ENCODE assay signal across 18 cellular contexts in the genomic region with DNA sequence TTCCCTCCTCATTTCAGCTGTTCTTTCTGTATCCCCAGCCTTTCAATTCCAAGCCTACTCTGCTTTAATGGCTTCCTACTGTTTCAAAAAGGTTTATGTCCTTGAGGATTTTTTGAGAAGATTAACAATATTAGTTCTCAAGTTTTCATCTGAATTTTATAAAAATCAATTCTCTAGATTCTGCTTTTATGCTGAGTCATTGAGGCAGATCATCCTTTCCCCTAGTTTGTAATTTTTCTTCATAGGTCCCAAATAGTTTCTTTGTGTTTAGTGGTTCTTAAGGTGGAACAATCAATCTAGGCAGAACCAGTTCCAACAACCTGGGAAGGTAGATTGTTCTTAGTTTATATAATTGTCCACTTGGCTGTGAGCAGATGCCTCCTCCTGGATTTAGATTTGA.
A peak's percentile ranks its signal among the peaks of the same experiment; 100 is the strongest.
DNase-seq lines count a peak whose midpoint lies in the region; ATAC-seq, FAIRE-seq and TF ChIP-seq lines count a peak whose summit lies in the region.
"Had no signal": no experiment of that assay in that cellular context is flagged by ENCODE, and none has a peak within 500 bp of the region (broad histone marks: within the 10 kb centered on the region; RNA-seq: fewer than 3 reads in every experiment).

No MANE protein-coding gene starts in this region.

- H3K9me3 Mint-ChIP-seq in Calu3 (ENCODE audit: low read depth, unreplicated experiment) (no peaks in the 10 kb centered on the region), neural progenitor cell (no peaks in the 10 kb centered on the region)
- H3K9me3 Mint-ChIP-seq: CD4-positive, alpha-beta T cell had no signal

- H3K27ac ChIP-seq in A549 (no peak overlapping the region; a peak in 1 of 6 replicates), PC-9 (peak overlapping the region; percentile 22; the same call in 1 of the 2 replicates), neural progenitor cell (no peak overlapping the region)
- H3K27ac ChIP-seq: C4-2B had no signal

- no peaks in the 10 kb centered on the region for H3K36me3 Mint-ChIP-seq in Calu3 (ENCODE audit: insufficient read depth, unreplicated experiment)
- peaks cover 10% of the 10 kb centered on the region for H3K36me3 Mint-ChIP-seq in neural progenitor cell

- no peak for TF ChIP-seq EP300 in A549 (IDR thresholded peaks at IDR 0.05)

- no peaks in the 10 kb centered on the region for H3K36me3 ChIP-seq in PC-9 (ENCODE audit: low read depth)
- H3K36me3 ChIP-seq in neural progenitor cell, result no peaks in the 10 kb centered on the region
- H3K36me3 ChIP-seq: HAP-1 had no signal

- no peak overlapping the region for H3K4me3 ChIP-seq in A549
- H3K4me3 ChIP-seq in PC-9, result no peak overlapping the region
- no peak overlapping the region for H3K4me3 ChIP-seq in neural progenitor cell
- H3K4me3 ChIP-seq: GM12878, HAP-1 had no signal

- TF ChIP-seq RAD21 in A549 (conservative IDR thresholded peaks at IDR 0.05 in 1 of 2, IDR thresholded peaks at IDR 0.05 in 1 of 2), result no peak

- H3K4me3 Mint-ChIP-seq in Calu3 (ENCODE audit: low read depth, unreplicated experiment) (no peak overlapping the region), neural progenitor cell (no peak overlapping the region)
- H3K4me3 Mint-ChIP-seq: CD4-positive, alpha-beta T cell had no signal

- POLR2A ChIA-PET in A549 (lab: Yijun Ruan, JAX), result no interaction called here
- POLR2A ChIA-PET in PC-9 (lab: Charles Lee; ENCODE audit: unreplicated experiment), result no interaction called here
- POLR2A ChIA-PET in HEK293T (lab: Yijun Ruan, JAX), result no interaction called here

- H3K4me1 Mint-ChIP-seq in Calu3 (ENCODE audit: low read depth, unreplicated experiment) (peaks cover 35% of the 10 kb centered on the region), neural progenitor cell (peaks cover 14% of the 10 kb centered on the region)

- H3K79me2 ChIP-seq in PC-9 (ENCODE audit: low read depth) (no peaks in the 10 kb centered on the region), neural progenitor cell (ENCODE audit: low read depth) (no peaks in the 10 kb centered on the region)

- H3K27ac Mint-ChIP-seq in Calu3 (ENCODE audit: unreplicated experiment) (peak overlapping the region; percentile 59), neural progenitor cell (peak overlapping the region; percentile 1)
- H3K27ac Mint-ChIP-seq: CD4-positive, alpha-beta T cell had no signal

- H3K27me3 Mint-ChIP-seq in Calu3 (ENCODE audit: unreplicated experiment) (no peaks in the 10 kb centered on the region), neural progenitor cell (ENCODE audit: insufficient read depth, low read depth) (peaks cover 2% of the 10 kb centered on the region)
- H3K27me3 Mint-ChIP-seq: CD4-positive, alpha-beta T cell had no signal

- H3K9me2 ChIP-seq in PC-9 (ENCODE audit: insufficient read depth), result no peaks in the 10 kb centered on the region

- peaks cover 5% of the 10 kb centered on the region for H3F3A ChIP-seq in PC-9 (ENCODE audit: insufficient read depth, low read depth)
- no peaks in the 10 kb centered on the region for H3F3A ChIP-seq in neural progenitor cell (ENCODE audit: low read depth)

- CTCF ChIA-PET in A549 (lab: Yijun Ruan, JAX), result interaction anchor here (0.7 kb wide), 1 partner anchor 271 kb away, joined by 3 read pairs; no protein-coding TSS in a partner anchor
- CTCF ChIA-PET in Calu3 (lab: Charles Lee), result no interaction called here
- CTCF ChIA-PET in PC-9 (lab: Charles Lee), result no interaction called here
- CTCF ChIA-PET in HEK293T (lab: Yijun Ruan, JAX), result no interaction called here

- DNase-seq in A549 (ENCODE audit: low read depth in 1 of 2, low spot score in 1 of 2) (no peak), Calu3 (no peak), PC-9 (no peak), neural progenitor cell (ENCODE audit: low spot score) (no peak), DMS 273 treated with DMSO at 0.1 percent for 48 hours (lab: John Stamatoyannopoulos, UW) (no peak), HEK293T (ENCODE audit: extremely low spot score) (no peak)
- DNase-seq: AML-193; Caco-2; CD4-positive, alpha-beta T cell; DMS53; DND-41; EL had no signal

- ATAC-seq in A549 (no peak), SK-N-SH treated with all-trans-retinoic acid at 6 μM for 48 hours (no peak), GM19463 (IDR thresholded peaks at IDR 0.05; ENCODE audit: unreplicated experiment) (no peak)
- ATAC-seq: GM12878 had no signal

- intact Hi-C loops in Calu3 (cut with micrococcal nuclease; ENCODE audit: unreplicated experiment) (no loop called here), PC-9 (cut with micrococcal nuclease; ENCODE audit: unreplicated experiment) (no loop called here)

- H3K4me2 ChIP-seq in A549 (no peak overlapping the region), PC-9 (no peak overlapping the region), neural progenitor cell (no peak overlapping the region)

- no peak for TF ChIP-seq POLR2A in A549 (IDR thresholded peaks at IDR 0.05; ENCODE audit: low read length)

- H3K4me1 ChIP-seq in A549, result peaks cover 5% of the 10 kb centered on the region
- peaks cover 20% of the 10 kb centered on the region for H3K4me1 ChIP-seq in PC-9 (replicated peaks; ENCODE audit: insufficient read depth)
- no peaks in the 10 kb centered on the region for H3K4me1 ChIP-seq in neural progenitor cell
- H3K4me1 ChIP-seq: Caco-2 had no signal

- H4K20me1 ChIP-seq in PC-9 (ENCODE audit: insufficient read depth) (no peaks in the 10 kb centered on the region), neural progenitor cell (ENCODE audit: low read depth) (no peaks in the 10 kb centered on the region)

- no peaks in the 10 kb centered on the region for H3K27me3 ChIP-seq in PC-9 (ENCODE audit: insufficient read depth, low read depth)
- H3K27me3 ChIP-seq in neural progenitor cell, result no peaks in the 10 kb centered on the region

- BruUV-seq in Calu3 (replicated peaks; lab: Mats Ljungman, UMichigan), result no TSS peak
- no TSS peak for BruUV-seq in PC-9 (replicated peaks; lab: Mats Ljungman, UMichigan)

- H3K9me3 ChIP-seq in A549, result no peaks in the 10 kb centered on the region; the same call in 2 of the 3 replicates
- H3K9me3 ChIP-seq in PC-9 (ENCODE audit: insufficient read depth, low read depth), result no peaks in the 10 kb centered on the region
- H3K9me3 ChIP-seq in neural progenitor cell (ENCODE audit: low read depth), result no peaks in the 10 kb centered on the region
- H3K9me3 ChIP-seq: Caco-2, HAP-1 had no signal

- FAIRE-seq in A549 (lab: Jason Lieb, UNC), result no peak
- FAIRE-seq: A204.1, GM12878 had no signal

- TF ChIP-seq CTCF in A549 (IDR thresholded peaks at IDR 0.05) (no peak), Calu3 (IDR thresholded peaks at IDR 0.05; ENCODE audit: unreplicated experiment) (no peak), PC-9 (conservative IDR thresholded peaks at IDR 0.05) (no peak), neural progenitor cell (IDR thresholded peaks at IDR 0.05) (no peak)

- H2AFZ ChIP-seq in PC-9 (no peak overlapping the region), neural progenitor cell (replicated peaks) (no peak overlapping the region)

- H3K9ac ChIP-seq in neural progenitor cell, result no peak overlapping the region

TF ChIP-seq in A549, 52 proteins besides CTCF, POLR2A, EP300 and RAD21:
- TF ChIP-seq ZFP36 (IDR thresholded peaks at IDR 0.05; ENCODE audit: borderline replicate concordance, partially characterized antibody) (no peak), MAFK (IDR thresholded peaks at IDR 0.05; ENCODE audit: partially characterized antibody) (peak; percentile 79), NFE2L2 (conservative IDR thresholded peaks at IDR 0.05; ENCODE audit: low read length) (peak; percentile 75), CBX2 (IDR thresholded peaks at IDR 0.05; ENCODE audit: borderline replicate concordance, low read depth) (no peak)
- TF ChIP-seq, protein P1, sequence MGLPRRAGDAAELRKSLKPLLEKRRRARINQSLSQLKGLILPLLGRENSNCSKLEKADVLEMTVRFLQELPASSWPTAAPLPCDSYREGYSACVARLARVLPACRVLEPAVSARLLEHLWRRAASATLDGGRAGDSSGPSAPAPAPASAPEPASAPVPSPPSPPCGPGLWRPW (IDR thresholded peaks at IDR 0.05), result no peak

TF ChIP-seq in HEK293T, 16 proteins besides CTCF, POLR2A, EP300 and RAD21:
- TF ChIP-seq FOXM1 (IDR thresholded peaks at IDR 0.05; ENCODE audit: borderline replicate concordance), result no peak

TF ChIP-seq in SK-N-SH treated with all-trans-retinoic acid at 6 μM for 48 hours, 23 proteins besides CTCF, POLR2A, EP300 and RAD21 (continues in another document):
- TF ChIP-seq RARB (CRISPR knock-in tag; IDR thresholded peaks at IDR 0.05) (no peak), GLIS3 (CRISPR knock-in tag; IDR thresholded peaks at IDR 0.05) (no peak), ZFP30 (CRISPR knock-in tag; IDR thresholded peaks at IDR 0.05) (no peak), PPARA (CRISPR knock-in tag; IDR thresholded peaks at IDR 0.05; ENCODE audit: borderline replicate concordance) (no peak), OSR1 (CRISPR knock-in tag; IDR thresholded peaks at IDR 0.05) (no peak)
- TF ChIP-seq, protein P2, sequence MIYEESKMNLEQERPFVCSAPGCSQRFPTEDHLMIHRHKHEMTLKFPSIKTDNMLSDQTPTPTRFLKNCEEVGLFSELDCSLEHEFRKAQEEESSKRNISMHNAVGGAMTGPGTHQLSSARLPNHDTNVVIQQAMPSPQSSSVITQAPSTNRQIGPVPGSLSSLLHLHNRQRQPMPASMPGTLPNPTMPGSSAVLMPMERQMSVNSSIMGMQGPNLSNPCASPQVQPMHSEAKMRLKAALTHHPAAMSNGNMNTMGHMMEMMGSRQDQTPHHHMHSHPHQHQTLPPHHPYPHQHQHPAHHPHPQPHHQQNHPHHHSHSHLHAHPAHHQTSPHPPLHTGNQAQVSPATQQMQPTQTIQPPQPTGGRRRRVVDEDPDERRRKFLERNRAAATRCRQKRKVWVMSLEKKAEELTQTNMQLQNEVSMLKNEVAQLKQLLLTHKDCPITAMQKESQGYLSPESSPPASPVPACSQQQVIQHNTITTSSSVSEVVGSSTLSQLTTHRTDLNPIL (CRISPR knock-in tag; IDR thresholded peaks at IDR 0.05; ENCODE audit: low read depth), result no peak
- TF ChIP-seq, protein P3, sequence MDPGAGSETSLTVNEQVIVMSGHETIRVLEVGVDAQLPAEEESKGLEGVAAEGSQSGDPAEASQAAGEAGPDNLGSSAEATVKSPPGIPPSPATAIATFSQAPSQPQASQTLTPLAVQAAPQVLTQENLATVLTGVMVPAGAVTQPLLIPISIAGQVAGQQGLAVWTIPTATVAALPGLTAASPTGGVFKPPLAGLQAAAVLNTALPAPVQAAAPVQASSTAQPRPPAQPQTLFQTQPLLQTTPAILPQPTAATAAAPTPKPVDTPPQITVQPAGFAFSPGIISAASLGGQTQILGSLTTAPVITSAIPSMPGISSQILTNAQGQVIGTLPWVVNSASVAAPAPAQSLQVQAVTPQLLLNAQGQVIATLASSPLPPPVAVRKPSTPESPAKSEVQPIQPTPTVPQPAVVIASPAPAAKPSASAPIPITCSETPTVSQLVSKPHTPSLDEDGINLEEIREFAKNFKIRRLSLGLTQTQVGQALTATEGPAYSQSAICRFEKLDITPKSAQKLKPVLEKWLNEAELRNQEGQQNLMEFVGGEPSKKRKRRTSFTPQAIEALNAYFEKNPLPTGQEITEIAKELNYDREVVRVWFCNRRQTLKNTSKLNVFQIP (CRISPR knock-in tag; IDR thresholded peaks at IDR 0.05; ENCODE audit: borderline replicate concordance, low read depth), result no peak
